In genomic region chr2:172084734-172085459, GRCh38 we compare ENCODE assay signal across 8 cellular contexts. TPM values are rescaled to one million over a fixed set of nuclear protein-coding genes. Genes with fewer than 3 reads are reported as not detected.
DNase-seq lines count a peak whose midpoint lies in the region; ATAC-seq and TF ChIP-seq lines count a peak whose summit lies in the region.

No MANE protein-coding gene starts in this region.

- H3K4me1 Mint-ChIP-seq in activated T-cell treated with anti-CD3 and anti-CD28 coated beads, Interleukin-2, amount 50 U/mL, for 72 hours (ENCODE audit: low read depth) = peaks cover 64% of the 10 kb centered on the region
- H3K4me1 Mint-ChIP-seq in nephron progenitor cell = peaks cover 50% of the 10 kb centered on the region

- peak; percentile 98 for DNase-seq in EH (ENCODE audit: low read depth)
- DNase-seq in GM20000 (ENCODE audit: low spot score) = peak; percentile 90
- DNase-seq in NCI-H82 treated with DMSO at 0.1 percent for 48 hours (lab: John Stamatoyannopoulos, UW; ENCODE audit: unreplicated experiment) = peak; percentile 59
- DNase-seq in activated T-cell treated with anti-CD3 and anti-CD28 coated beads, Interleukin-2, amount 50 U/mL, for 72 hours = peak; percentile 72 to 77
- DNase-seq in foreskin fibroblast = peak; percentile 97
- peak; percentile 87 for DNase-seq in nephron progenitor cell
- DNase-seq in T-helper 9 cell = no peak

- H3K27me3 Mint-ChIP-seq in activated T-cell treated with anti-CD3 and anti-CD28 coated beads, Interleukin-2, amount 50 U/mL, for 72 hours (ENCODE audit: low read depth) = peaks cover 99% of the 10 kb centered on the region
- peaks cover 100% of the 10 kb centered on the region for H3K27me3 Mint-ChIP-seq in nephron progenitor cell (ENCODE audit: low read depth, poor library complexity)

- H3K27ac Mint-ChIP-seq in activated T-cell treated with anti-CD3 and anti-CD28 coated beads, Interleukin-2, amount 50 U/mL, for 72 hours = peak overlapping the region; percentile 79
- H3K27ac Mint-ChIP-seq in nephron progenitor cell = no peak overlapping the region

- H3K36me3 Mint-ChIP-seq in activated T-cell treated with anti-CD3 and anti-CD28 coated beads, Interleukin-2, amount 50 U/mL, for 72 hours (ENCODE audit: insufficient read depth in 2 of 2) = peaks cover 0 to 1% of the 10 kb centered on the region in 2 donors
- H3K36me3 Mint-ChIP-seq in nephron progenitor cell (ENCODE audit: low read depth) = no peaks in the 10 kb centered on the region

- peak overlapping the region; percentile 45 to 49 for H3K4me3 ChIP-seq in foreskin fibroblast (ENCODE audit: low read depth in 1 of 2, low read length in 2 of 2)

- TF ChIP-seq CTCF in GM20000 (IDR thresholded peaks at IDR 0.05; ENCODE audit: extremely low read depth, missing control alignments) (no peak), foreskin fibroblast (IDR thresholded peaks at IDR 0.05; ENCODE audit: low read depth, low read length) (no peak), nephron progenitor cell (IDR thresholded peaks at IDR 0.05) (no peak)

- peak; percentile 88 for ATAC-seq in HG03565 (IDR thresholded peaks at IDR 0.05; ENCODE audit: unreplicated experiment)
- ATAC-seq in activated T-cell treated with anti-CD3 and anti-CD28 coated beads, Interleukin-2, amount 50 U/mL, for 72 hours (replicated peaks in 1 of 2) = peak; percentile 86 to 87

- peak overlapping the region; percentile 84 to 88 for H3K4me3 Mint-ChIP-seq in activated T-cell treated with anti-CD3 and anti-CD28 coated beads, Interleukin-2, amount 50 U/mL, for 72 hours
- H3K4me3 Mint-ChIP-seq in nephron progenitor cell = peak overlapping the region; percentile 82

- no peaks in the 10 kb centered on the region for H3K9me3 Mint-ChIP-seq in activated T-cell treated with anti-CD3 and anti-CD28 coated beads, Interleukin-2, amount 50 U/mL, for 72 hours
- no peaks in the 10 kb centered on the region for H3K9me3 Mint-ChIP-seq in nephron progenitor cell

RNA-seq across cellular contexts. Expression of gene DLX1, which starts 0.4 kb away (rescaled TPM):
- total RNA-seq in activated T-cell treated with anti-CD3 and anti-CD28 coated beads, Interleukin-2, amount 50 U/mL, for 72 hours = under 1 TPM in 1 of 2 donors, not detected in 1; 0.24 TPM

RNA-seq across cellular contexts. Expression of gene DLX2, which starts 17.8 kb away (rescaled TPM):
- under 1 TPM; 0.23 to 0.24 TPM for total RNA-seq in activated T-cell treated with anti-CD3 and anti-CD28 coated beads, Interleukin-2, amount 50 U/mL, for 72 hours
